In genomic region chr18:3450358-3451107, GRCh38 we compare ENCODE assay signal across 1 cellular context.
TF ChIP-seq lines count a peak whose summit lies in the region.

No MANE protein-coding gene starts in this region.

TF ChIP-seq in HepG2, 621 proteins besides CTCF, POLR2A, EP300 and RAD21 (continued from another document and continues in another):
- TF ChIP-seq PRDM15 (CRISPR knock-in tag; IDR thresholded peaks at IDR 0.05) = no peak
- TF ChIP-seq PAXIP1 (CRISPR knock-in tag; conservative IDR thresholded peaks at IDR 0.05) = no peak
- TF ChIP-seq SALL1 (CRISPR knock-in tag; IDR thresholded peaks at IDR 0.05) = peak; percentile 21; the same call in 1 of the 2 replicates
- TF ChIP-seq HNF4G (IDR thresholded peaks at IDR 0.05; ENCODE audit: borderline replicate concordance, low read depth, low read length) = no peak
- peak; percentile 36; the same call in 1 of the 2 replicates for TF ChIP-seq HNF4G (CRISPR knock-in tag; IDR thresholded peaks at IDR 0.05; ENCODE audit: borderline replicate concordance, low read depth)
- TF ChIP-seq ZNF414 (CRISPR knock-in tag; IDR thresholded peaks at IDR 0.05) = no peak
- TF ChIP-seq AFF4 (CRISPR knock-in tag; IDR thresholded peaks at IDR 0.05) = peak; percentile 94
- no peak for TF ChIP-seq ZBTB1 (CRISPR knock-in tag; IDR thresholded peaks at IDR 0.05; ENCODE audit: borderline replicate concordance)
- TF ChIP-seq BHLHE40 (IDR thresholded peaks at IDR 0.05; ENCODE audit: low read length) = no peak
- no peak for TF ChIP-seq HOXA7 (CRISPR knock-in tag; IDR thresholded peaks at IDR 0.05)
- no peak for TF ChIP-seq E2F2 (CRISPR knock-in tag; IDR thresholded peaks at IDR 0.05; ENCODE audit: borderline replicate concordance)
- peak; percentile 20 for TF ChIP-seq ARID4A (CRISPR knock-in tag; IDR thresholded peaks at IDR 0.05; ENCODE audit: borderline replicate concordance)
- TF ChIP-seq NFKB2 (CRISPR knock-in tag; IDR thresholded peaks at IDR 0.05; ENCODE audit: borderline replicate concordance) = peak; percentile 66; the same call in 1 of the 2 replicates
- 0 out of 2 replicates have a peak, but pooled peaks have one; percentile 50 for TF ChIP-seq BRD4 (CRISPR knock-in tag; IDR thresholded peaks at IDR 0.05)
- no peak for TF ChIP-seq ZNF530 (CRISPR knock-in tag; IDR thresholded peaks at IDR 0.05; ENCODE audit: low read depth)
- no peak for TF ChIP-seq PREB (CRISPR knock-in tag; IDR thresholded peaks at IDR 0.05)
- TF ChIP-seq ZBTB21 (CRISPR knock-in tag; IDR thresholded peaks at IDR 0.05) = no peak
- no peak; the same call in none of the 2 replicates for TF ChIP-seq SP4 (CRISPR knock-in tag; IDR thresholded peaks at IDR 0.05)
- TF ChIP-seq REPIN1 (CRISPR knock-in tag; IDR thresholded peaks at IDR 0.05; ENCODE audit: borderline replicate concordance, low read depth) = no peak
- TF ChIP-seq CHCHD3 (CRISPR knock-in tag; IDR thresholded peaks at IDR 0.05) = no peak; the same call in 1 of the 2 replicates
- TF ChIP-seq ZGPAT (CRISPR knock-in tag; IDR thresholded peaks at IDR 0.05) = 0 out of 2 replicates have a peak, but pooled peaks have one; percentile 10
- TF ChIP-seq ZNF646 (CRISPR knock-in tag; IDR thresholded peaks at IDR 0.05) = no peak
